ENCODE assay signal across 8 cellular contexts in genomic region chr5:37370864-37371726, GRCh38. TPM values are rescaled to one million over a fixed set of nuclear protein-coding genes. Genes with fewer than 3 reads are reported as not detected.
DNase-seq lines count a peak whose midpoint lies in the region; ATAC-seq and FAIRE-seq lines count a peak whose summit lies in the region.

NUP155 (minus strand) TSS chr5:37371106; CDS start chr5:37370977, 129 bp downstream.

- H2BK120ac ChIP-seq in mesendoderm (ENCODE audit: low read depth, low read length) = peak within 1 kb of the TSS; percentile 61

- H3K9ac ChIP-seq in endocrine pancreas (ENCODE audit: control insufficient read depth, insufficient read depth, low read length) (peak within 1 kb of the TSS; percentile 92), mesendoderm (ENCODE audit: low read length) (peak within 1 kb of the TSS; percentile 98)

- no peak within 1 kb of the TSS for H2BK15ac ChIP-seq in mesendoderm (replicated peaks; ENCODE audit: low read depth)

- H3K23ac ChIP-seq in mesendoderm (ENCODE audit: low read length) = no peak within 1 kb of the TSS

- H3K79me1 ChIP-seq in mesendoderm (ENCODE audit: low read length) = no peaks in the 10 kb centered on the region

- DNase-seq in COR-L47 (lab: John Stamatoyannopoulos, UW) (peak; percentile 92), HTR-8/SVneo (ENCODE audit: insufficient read length, low spot score) (peak; percentile 99), NOMO-1 treated with dmso at 0.1 percent for 144 hours (lab: John Stamatoyannopoulos, UW; ENCODE audit: unreplicated experiment) (peak; percentile 100), mesendoderm (peak; percentile 99)
- peak; percentile 67 to 77 (median 75) for DNase-seq in activated CD8-positive, alpha-beta memory T cell treated with anti-CD3 and anti-CD28 coated beads for 48 hours (ENCODE audit: low read depth in 2 of 3, low spot score in 2 of 3)
- peak; percentile 79 for DNase-seq in stimulated activated CD8-positive, alpha-beta memory T cell treated with anti-CD3 and anti-CD28 coated beads, Interleukin-15, amount 100 ng/mL, for 1 hour (ENCODE audit: low read depth)

- peaks cover 39% of the 10 kb centered on the region for H3K79me2 ChIP-seq in mesendoderm (ENCODE audit: control insufficient read depth, insufficient read depth, low read length)

- no peak within 1 kb of the TSS for H2AK5ac ChIP-seq in mesendoderm (ENCODE audit: low read length)

- 100% methylated on average over 1 of the region's 49 CpGs for WGBS in mesendoderm (ENCODE audit: extremely low coverage, insufficient coverage, low lambda C conversion rate)

- H4K5ac ChIP-seq in mesendoderm (ENCODE audit: low read length) = peak within 1 kb of the TSS; percentile 91

- peak within 1 kb of the TSS; percentile 95 for H3K56ac ChIP-seq in mesendoderm (ENCODE audit: low read length)

- H3K4me3 ChIP-seq in endocrine pancreas (ENCODE audit: control insufficient read depth, insufficient read depth, low read length) = peak within 1 kb of the TSS; percentile 99
- H3K4me3 ChIP-seq in mesendoderm (ENCODE audit: low read length) = peak within 1 kb of the TSS; percentile 95

- H4K8ac ChIP-seq in mesendoderm (ENCODE audit: low read depth, low read length) = peak within 1 kb of the TSS; percentile 13

- H3K4me1 ChIP-seq in endocrine pancreas (ENCODE audit: control insufficient read depth, insufficient read depth, low read length) (peaks cover 8% of the 10 kb centered on the region), mesendoderm (ENCODE audit: control insufficient read depth, low read depth, low read length) (no peaks in the 10 kb centered on the region)

- H3K4me2 ChIP-seq in mesendoderm (ENCODE audit: low read length) = peak within 1 kb of the TSS; percentile 93

- peak within 1 kb of the TSS; percentile 69 for H3K18ac ChIP-seq in mesendoderm (ENCODE audit: low read length)

- H3K27me3 ChIP-seq in endocrine pancreas (ENCODE audit: control insufficient read depth, insufficient read depth, low read length) (no peaks in the 10 kb centered on the region), mesendoderm (ENCODE audit: insufficient read depth, low read length, poor library complexity) (no peaks in the 10 kb centered on the region)

- H3K9me3 ChIP-seq in endocrine pancreas (ENCODE audit: control insufficient read depth, low read length) = no peaks in the 10 kb centered on the region

- H3K4ac ChIP-seq in mesendoderm (ENCODE audit: low read depth, low read length) = no peak within 1 kb of the TSS

- H2BK5ac ChIP-seq in mesendoderm (ENCODE audit: low read length) = no peak within 1 kb of the TSS

- H3K36me3 ChIP-seq in endocrine pancreas (ENCODE audit: control insufficient read depth, insufficient read depth, low read length) (no peaks in the 10 kb centered on the region), mesendoderm (ENCODE audit: control insufficient read depth, insufficient read depth, low read length) (no peaks in the 10 kb centered on the region)

- peak within 1 kb of the TSS; percentile 22 for H3K27ac ChIP-seq in mesendoderm (ENCODE audit: low read depth, low read length)

- FAIRE-seq in HTR-8/SVneo (lab: Jason Lieb, UNC) = peak; percentile 99

- ATAC-seq in GM21367 (IDR thresholded peaks at IDR 0.05; ENCODE audit: unreplicated experiment) = peak; percentile 92

RNA-seq across cellular contexts. Expression of gene NUP155, which starts in this region (rescaled TPM):
- 34.4 TPM for polyA plus RNA-seq in mesendoderm (2013, experiment 1 of 2)
- 33.3 TPM for polyA plus RNA-seq in mesendoderm (2013, experiment 2 of 2)

Comparison
In these comparisons a context has a peak if more than half of its experiments do, and no peak if none do; other contexts are left out.
1. Peak in every context shown above with its lines: DNase-seq, ATAC-seq, H3K4me3 ChIP-seq and H3K27ac ChIP-seq.